8 cellular contexts compared by ENCODE assay signal in genomic region chr19:8578642-8579265, GRCh38. TPM values are rescaled to one million over a fixed set of nuclear protein-coding genes. Genes with fewer than 3 reads are reported as not detected.
DNase-seq lines count a peak whose midpoint lies in the region; ATAC-seq, FAIRE-seq and TF ChIP-seq lines count a peak whose summit lies in the region.

No MANE protein-coding gene starts in this region.

- FAIRE-seq in pancreas (lab: Jason Lieb, UNC) = no peak

- H3K27ac ChIP-seq in pancreas (no peak overlapping the region), upper lobe of left lung (peak overlapping the region in 1 of 4 donors; percentile 89)

- intact Hi-C loops in pancreas (cut with DNase I) = no loop called here

- H3K36me3 ChIP-seq in pancreas (no peaks in the 10 kb centered on the region), upper lobe of left lung (peaks cover 0 to 7% (median 0%) of the 10 kb centered on the region in 4 donors)

- H3K27me3 ChIP-seq in pancreas (peaks cover 0 to 5% (median 0%) of the 10 kb centered on the region in 4 donors), upper lobe of left lung (no peaks in the 10 kb centered on the region)

- no peak overlapping the region for H3K4me3 ChIP-seq in pancreas
- no peak overlapping the region for H3K4me3 ChIP-seq in upper lobe of left lung

- TF ChIP-seq POLR2A in upper lobe of left lung (IDR thresholded peaks at IDR 0.05) = no peak

- H3K9me3 ChIP-seq in pancreas = no peaks in the 10 kb centered on the region
- no peaks in the 10 kb centered on the region for H3K9me3 ChIP-seq in upper lobe of left lung

- in situ Hi-C loops in SK-MEL-5 (cut with HindIII; ENCODE audit: low pct_unique_long_range_greater_than_20kb, low sequenced_read_pairs) = no loop called here

- ATAC-seq in pancreas (peak; percentile 63 to 73 (median 68)), upper lobe of left lung (ENCODE audit: low FRiP score in 2 of 2) (peak; percentile 65 to 69), GM19467 (IDR thresholded peaks at IDR 0.05; ENCODE audit: unreplicated experiment) (no peak)

- no peak for TF ChIP-seq EP300 in upper lobe of left lung (IDR thresholded peaks at IDR 0.05)

- peak; percentile 86 to 92 (median 88) for TF ChIP-seq CTCF in pancreas (IDR thresholded peaks at IDR 0.05)
- TF ChIP-seq CTCF in upper lobe of left lung (IDR thresholded peaks at IDR 0.05) = peak; percentile 78 to 96 (median 82)

- DNase-seq in CD1c-positive myeloid dendritic cell (ENCODE audit: extremely low spot score) (peak; percentile 86), HK-2 (ENCODE audit: unreplicated experiment) (peak; percentile 73), SK-MEL-5 (ENCODE audit: low read depth, low spot score) (peak; percentile 64), foreskin melanocyte (peak; percentile 28), pancreas (peak; percentile 42 to 89 (median 75)), upper lobe of left lung (peak in 1 of 2 donors; percentile 74)
- peak; percentile 73 for DNase-seq in activated effector memory CD4-positive, alpha-beta T cell treated with Interleukin-2 at 50 U/mL for 16 hours

- H3K4me1 ChIP-seq in pancreas (no peaks in the 10 kb centered on the region), upper lobe of left lung (peaks cover 28 to 55% (median 44%) of the 10 kb centered on the region in 4 donors)

- WGBS in pancreas, 2 donors = 14 to 19% methylated on average over 17 of the region's 17 CpGs
- WGBS in upper lobe of left lung, 2 donors = 21 to 22% methylated on average over 16 to 17 of the region's 17 CpGs

RNA-seq across cellular contexts. Expression of gene MYO1F, which starts 1.5 kb away (rescaled TPM):
- 0.05 and 0.27 TPM in 2 replicates for total RNA-seq in SK-MEL-5 (2014; rRNA removed; shearing (Covaris generic))
- polyA plus RNA-seq in SK-MEL-5 (2015; cell fraction: cytosol; rRNA removed) = 0.40 and 1.6 TPM in 2 replicates
- polyA plus RNA-seq in SK-MEL-5 (2015; cell fraction: nucleus; rRNA removed) = 0.04 and 0.51 TPM in 2 replicates
- total RNA-seq in pancreas (10 to 100 TPM in 2 of 6 donors, 1 to 10 TPM in 4; 1.2 to 21.3 (median 4.8) TPM), upper lobe of left lung (100 to 1,000 TPM in 4 of 6 donors, 10 to 100 TPM in 2; 47.3 to 246 (median 127) TPM)
- 1 to 10 TPM; 1.9 to 7.5 TPM for polyA plus RNA-seq in pancreas

RNA-seq across cellular contexts. Expression of gene ADAMTS10, which starts 31.8 kb away (rescaled TPM):
- total RNA-seq in SK-MEL-5 (2014; rRNA removed; shearing (Covaris generic)) = not detected in 2 replicates
- polyA plus RNA-seq in SK-MEL-5 (2015; cell fraction: cytosol; rRNA removed) = not detected in 2 replicates
- polyA plus RNA-seq in SK-MEL-5 (2015; cell fraction: nucleus; rRNA removed) = not detected in 2 replicates
- 10 to 100 TPM in 4 of 6 donors, 1 to 10 TPM in 2; 6.7 to 45.2 (median 15.7) TPM for total RNA-seq in pancreas
- 100 to 1,000 TPM in 1 of 2 donors, 10 to 100 TPM in 1; 46.6 to 106 TPM for polyA plus RNA-seq in pancreas
- total RNA-seq in upper lobe of left lung = 100 to 1,000 TPM in 1 of 6 donors, 10 to 100 TPM in 5; 11.9 to 103 (median 19.8) TPM

RNA-seq across cellular contexts. Expression of gene NFILZ, which starts 51.7 kb away (rescaled TPM):
- total RNA-seq in SK-MEL-5 (2014; rRNA removed; shearing (Covaris generic)) = not detected in 2 replicates
- not detected in 2 replicates for polyA plus RNA-seq in SK-MEL-5 (2015; cell fraction: cytosol; rRNA removed)
- polyA plus RNA-seq in SK-MEL-5 (2015; cell fraction: nucleus; rRNA removed) = not detected in 2 replicates
- total RNA-seq in pancreas (not detected), upper lobe of left lung (not detected)
- not detected for polyA plus RNA-seq in pancreas
